ENCODE assay signal across 8 cellular contexts in the genomic region with DNA sequence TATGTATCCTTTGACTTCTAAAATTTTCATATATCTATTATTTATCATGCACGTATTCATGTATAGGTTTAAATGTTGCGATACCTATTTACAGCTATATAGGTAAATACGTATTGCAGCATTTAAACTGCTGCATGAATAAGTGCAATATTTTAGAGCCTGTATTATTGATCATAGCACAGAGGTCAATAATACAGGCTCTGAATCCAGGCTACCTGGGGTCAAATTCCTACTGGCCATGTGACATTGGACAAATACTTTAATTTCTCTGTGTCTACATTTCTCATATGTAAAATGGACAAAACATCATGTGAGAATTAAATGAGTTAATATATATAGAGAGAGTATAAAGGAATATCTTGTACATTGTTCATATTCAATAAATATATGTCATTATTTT.
"Had no signal": no experiment of that assay in that cellular context is flagged by ENCODE, and none has a peak within 500 bp of the region (broad histone marks: within the 10 kb centered on the region; RNA-seq: fewer than 3 reads in every experiment).

No MANE protein-coding gene starts in this region.

- DNase-seq: H9, HCEC 1CT, KBM-7 had no signal

- H3K4me3 ChIP-seq: GM23338 had no signal

- H3K27ac Mint-ChIP-seq: GM23338, IgD-negative memory B cell had no signal

- ATAC-seq: GM23338 had no signal

- H3K27me3 Mint-ChIP-seq: IgD-negative memory B cell had no signal

- H3K9me3 Mint-ChIP-seq: GM23338 had no signal

- H3K36me3 Mint-ChIP-seq: IgD-negative memory B cell had no signal

- FAIRE-seq: H1, H54, HTR-8/SVneo had no signal

- H3K4me3 Mint-ChIP-seq: GM23338, H9, IgD-negative memory B cell had no signal
